In genomic region chr1:102952400-102952799, GRCh38 we compare ENCODE assay signal across 28 cellular contexts.
"Had no signal": no experiment of that assay in that cellular context is flagged by ENCODE, and none has a peak within 500 bp of the region (broad histone marks: within the 10 kb centered on the region; RNA-seq: fewer than 3 reads in every experiment).

No MANE protein-coding gene starts in this region.

- H3K9me3 ChIP-seq: colonic mucosa, esophagus muscularis mucosa, esophagus squamous epithelium, gastrocnemius medialis, gastroesophageal sphincter, heart left ventricle, heart right ventricle had no signal

- DNase-seq: colonic mucosa; cortex of kidney; dermis blood vessel endothelial cell; dorsolateral prefrontal cortex; effector CD4-positive, alpha-beta T cell; effector CD8-positive, alpha-beta T cell; effector memory CD4-positive, alpha-beta T cell; effector memory CD8-positive, alpha-beta T cell; endodermal cell; erythroblast; esophagus squamous epithelium; foreskin fibroblast; foreskin keratinocyte; foreskin melanocyte; gastrocnemius medialis; glutamatergic neuron; head of caudate nucleus; heart left ventricle; heart right ventricle had no signal

- H3K4me2 ChIP-seq: hepatocyte had no signal

- H3K4me3 ChIP-seq: colonic mucosa, coronary artery, dorsolateral prefrontal cortex, esophagus muscularis mucosa, esophagus squamous epithelium, gastrocnemius medialis, gastroesophageal sphincter, heart left ventricle, heart right ventricle, hepatocyte had no signal

- ATAC-seq: effector memory CD8-positive, alpha-beta T cell; esophagus mucosa; foreskin keratinocyte; gastrocnemius medialis; gastroesophageal sphincter; heart left ventricle; heart right ventricle had no signal

- H3K27ac ChIP-seq: colonic mucosa, coronary artery, dorsolateral prefrontal cortex, epithelial cell of prostate, esophagus muscularis mucosa, esophagus squamous epithelium, foreskin keratinocyte, gastrocnemius medialis, gastroesophageal sphincter, heart left ventricle, heart right ventricle, hepatocyte had no signal

- H3K36me3 ChIP-seq: colonic mucosa, esophagus muscularis mucosa, esophagus squamous epithelium, gastrocnemius medialis, gastroesophageal sphincter, heart left ventricle, heart right ventricle had no signal

- H2AFZ ChIP-seq: hepatocyte had no signal

- H3K4me1 ChIP-seq: colonic mucosa, esophagus muscularis mucosa, esophagus squamous epithelium, foreskin keratinocyte, gastrocnemius medialis, gastroesophageal sphincter, heart left ventricle, heart right ventricle had no signal

- H3K79me2 ChIP-seq: hepatocyte had no signal

- FAIRE-seq: endometrium, endothelial cell of umbilical vein, frontal cortex had no signal

- H3K27me3 ChIP-seq: colonic mucosa, dorsolateral prefrontal cortex, esophagus muscularis mucosa, esophagus squamous epithelium, foreskin keratinocyte, gastrocnemius medialis, gastroesophageal sphincter, heart left ventricle, heart right ventricle, hepatocyte had no signal
